In genomic region chr11:117315285-117316196, GRCh38 we compare ENCODE assay signal across 8 cellular contexts. TPM values are rescaled to one million over a fixed set of nuclear protein-coding genes. Genes with fewer than 3 reads are reported as not detected.
DNase-seq lines count a peak whose midpoint lies in the region; ATAC-seq and TF ChIP-seq lines count a peak whose summit lies in the region.

No MANE protein-coding gene starts in this region.

- no peaks in the 10 kb centered on the region for H3K27me3 ChIP-seq in AG04450 (ENCODE audit: control insufficient read depth, insufficient read depth, low read length)
- no peaks in the 10 kb centered on the region for H3K27me3 ChIP-seq in adipocyte (replicated peaks; ENCODE audit: control insufficient read depth, insufficient read depth, low read length)
- H3K27me3 ChIP-seq in iPS-18a (ENCODE audit: control insufficient read depth, insufficient read depth, low read length) = peaks cover 7% of the 10 kb centered on the region

- H3K4me3 ChIP-seq in AG04450 (ENCODE audit: low read depth, low read length) (peak overlapping the region; percentile 71), adipocyte (ENCODE audit: low read length) (peak overlapping the region; percentile 86), iPS-18a (ENCODE audit: low read length) (peak overlapping the region; percentile 62)

- H3K9ac ChIP-seq in adipocyte (ENCODE audit: low read length) (peak overlapping the region; percentile 89), iPS-18a (ENCODE audit: low read length) (no peak overlapping the region)

- DNase-seq in AG04450 (ENCODE audit: low read depth, low spot score) (no peak), HT-29 (ENCODE audit: low spot score) (peak; percentile 16), adipocyte (ENCODE audit: low read depth) (peak; percentile 52), NCI-H2171 treated with DMSO at 0.1 percent for 48 hours (lab: John Stamatoyannopoulos, UW) (no peak)
- peak; percentile 30 to 42 for DNase-seq in stimulated activated CD4-positive, alpha-beta T cell treated with anti-CD3 and anti-CD28 coated beads, Interleukin-2, amount 100 ng/mL, for 24 hours

- no peak for ATAC-seq in HG03175 (IDR thresholded peaks at IDR 0.05; ENCODE audit: unreplicated experiment)
- ATAC-seq in GM19328 (IDR thresholded peaks at IDR 0.05; ENCODE audit: unreplicated experiment) = no peak

- POLR2A ChIA-PET in AG04450 (lab: Yijun Ruan, JAX) = interaction anchor here (0.8 kb wide), 1 partner anchor 12 kb away, joined by 3 read pairs; the partner anchor contains the start of gene CEP164

- H3K9me3 ChIP-seq in AG04450 (ENCODE audit: control insufficient read depth, insufficient read depth, low read length) (no peaks in the 10 kb centered on the region), adipocyte (ENCODE audit: control insufficient read depth, low read length) (no peaks in the 10 kb centered on the region), iPS-18a (ENCODE audit: control insufficient read depth, low read depth, low read length) (no peaks in the 10 kb centered on the region)

- CTCF ChIA-PET in AG04450 (lab: Charles Lee) = interaction anchor here (0.5 to 1.0 kb wide), 7 partner anchors 9 to 210 kb away, joined by 3 to 6 read pairs (median 3); no protein-coding TSS in a partner anchor

- H3K27ac ChIP-seq in AG04450 (ENCODE audit: low read depth, low read length) (no peak overlapping the region), iPS-18a (ENCODE audit: low read length) (no peak overlapping the region)

- H3K36me3 ChIP-seq in adipocyte (ENCODE audit: control insufficient read depth, insufficient read depth, low read length, severe bottlenecking) (no peaks in the 10 kb centered on the region), iPS-18a (ENCODE audit: control insufficient read depth, low read depth, low read length) (no peaks in the 10 kb centered on the region)

- H3K4me1 ChIP-seq in adipocyte (ENCODE audit: control insufficient read depth, insufficient read depth, low read length) (peaks cover 30% of the 10 kb centered on the region), iPS-18a (ENCODE audit: control insufficient read depth, low read depth, low read length) (peaks cover 5% of the 10 kb centered on the region)

- no peak for TF ChIP-seq CTCF in AG04450 (IDR thresholded peaks at IDR 0.05; ENCODE audit: low read depth, low read length)

RNA-seq across cellular contexts. Expression of gene BACE1, which starts 0.5 kb away (rescaled TPM):
- 41.3 and 48.2 TPM in 2 replicates for polyA plus RNA-seq in AG04450 (2011; rRNA removed)
- 76.1 and 113 TPM in 2 replicates for polyA minus RNA-seq in AG04450 (2011; rRNA and poly(A)+ RNA removed)
- total RNA-seq in HT-29 (2014; rRNA removed; shearing (Covaris generic)) = 6.6 and 10.5 TPM in 2 replicates

RNA-seq across cellular contexts. Expression of gene CEP164, which starts 12.1 kb away (rescaled TPM):
- 19.5 and 22.5 TPM in 2 replicates for polyA plus RNA-seq in AG04450 (2011; rRNA removed)
- 32.1 and 40.8 TPM in 2 replicates for polyA minus RNA-seq in AG04450 (2011; rRNA and poly(A)+ RNA removed)
- 21.4 and 28.4 TPM in 2 replicates for total RNA-seq in HT-29 (2014; rRNA removed; shearing (Covaris generic))

RNA-seq across cellular contexts. Expression of gene BACE1-AS, which starts 24.4 kb away (rescaled TPM):
- 5.4 and 6.3 TPM in 2 replicates for polyA plus RNA-seq in AG04450 (2011; rRNA removed)
- 10.5 and 13.8 TPM in 2 replicates for polyA minus RNA-seq in AG04450 (2011; rRNA and poly(A)+ RNA removed)
- 2.8 and 5.1 TPM in 2 replicates for total RNA-seq in HT-29 (2014; rRNA removed; shearing (Covaris generic))

Comparison
In these comparisons a context has a peak if more than half of its experiments do, and no peak if none do; other contexts are left out.
1. DNase-seq: peak in HT-29 (single experiment), adipocyte (single experiment) and stimulated activated CD4-positive, alpha-beta T cell treated with anti-CD3 and anti-CD28 coated beads, Interleukin-2, amount 100 ng/mL, for 24 hours (2 of 2); none in AG04450 (single experiment) and NCI-H2171 treated with DMSO at 0.1 percent for 48 hours (single experiment).
2. Peak in every context shown above with its lines, with median percentiles within 50 percentile points of each other: H3K4me3 ChIP-seq.